ENCODE assay signal across 25 cellular contexts in the genomic region with DNA sequence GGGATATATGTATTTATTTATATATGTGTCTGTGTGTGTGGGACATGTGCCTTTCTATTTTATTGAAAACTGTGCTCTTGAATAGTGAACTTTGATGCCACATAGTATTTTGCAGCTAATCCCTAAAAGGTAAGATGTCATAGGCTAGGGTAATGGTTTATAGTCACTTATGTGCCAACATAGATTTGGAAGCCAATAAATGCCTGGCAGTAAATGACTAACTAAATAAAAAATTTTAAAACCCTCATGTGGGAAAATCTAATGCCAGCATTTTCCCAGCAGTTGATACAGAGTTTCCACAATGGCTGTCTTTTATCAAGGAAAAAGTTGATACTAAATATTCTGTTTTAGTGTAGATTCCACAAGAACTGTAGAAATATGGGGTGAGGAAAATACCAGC.
"Had no signal": no experiment of that assay in that cellular context is flagged by ENCODE, and none has a peak within 500 bp of the region (broad histone marks: within the 10 kb centered on the region; RNA-seq: fewer than 3 reads in every experiment).

No MANE protein-coding gene starts in this region.

- H3K4me1 ChIP-seq: stomach, suprapubic skin, thyroid gland, tibial artery, tibial nerve, transverse colon, upper lobe of left lung, upper lobe of right lung, uterus had no signal

- H3K9me3 ChIP-seq: stomach, suprapubic skin, thoracic aorta, thyroid gland, tibial artery, tibial nerve, transverse colon, upper lobe of left lung, upper lobe of right lung, uterus, vagina had no signal

- DNase-seq: stimulated activated CD4-positive, alpha-beta T cell treated with anti-CD3 and anti-CD28 coated beads, Interleukin-2, amount 100 ng/mL, for 48 hours; stimulated activated CD4-positive, alpha-beta T cell treated with anti-CD3 and anti-CD28 coated beads, Interleukin-4, amount 100 ng/mL, for 1 hour; stimulated activated CD4-positive, alpha-beta T cell treated with anti-CD3 and anti-CD28 coated beads, Interleukin-4, amount 100 ng/mL, for 24 hours; stimulated activated CD4-positive, alpha-beta T cell treated with anti-CD3 and anti-CD28 coated beads, Interleukin-4, amount 100 ng/mL, for 4 hours; stimulated activated CD8-positive, alpha-beta memory T cell treated with anti-CD3 and anti-CD28 coated beads, Interleukin-4, amount 100 ng/mL, for 48 hours; stimulated activated naive B cell treated with anti-CD40 and anti-IgM and Interleukin-4, amounts not matched to agents 10 μg/mL and 1 μg/mL and 100 μg/mL, for 72 hours; stimulated activated naive CD4-positive, alpha-beta T cell; stimulated activated naive CD4-positive, alpha-beta T cell treated with Interleukin-2 at 50 U/mL for 16 hours; stimulated activated naive CD8-positive, alpha-beta T cell treated with anti-CD3 and anti-CD28 coated beads, Interleukin-15, amount 100 ng/mL, for 72 hours; stimulated activated naive CD8-positive, alpha-beta T cell treated with anti-CD3 and anti-CD28 coated beads, Interleukin-15, Interleukin-2, amounts not matched to agents 100 U/mL and 50 U/mL, for 24 hours; stomach; substantia nigra; thyroid gland; tibial artery; transverse colon; trophoblast cell; upper lobe of left lung; upper lobe of right lung; uterus had no signal

- ATAC-seq: stimulated activated effector memory CD8-positive, alpha-beta T cell treated with anti-CD3 and anti-CD28 coated beads, Interleukin-12 subunit alpha, Interleukin-12 subunit beta, amount 100 ng/mL, for 72 hours; stimulated activated memory B cell treated with anti-CD40 and anti-IgM and Interleukin-4, amounts not matched to agents 10 μg/mL and 1 μg/mL and 100 μg/mL, for 72 hours; stimulated activated naive B cell treated with anti-CD40 and anti-IgM and Interleukin-4, amounts not matched to agents 10 μg/mL and 1 μg/mL and 100 μg/mL, for 72 hours; stimulated activated naive CD8-positive, alpha-beta T cell treated with anti-CD3 and anti-CD28 coated beads, Interleukin-15, amount 100 ng/mL, for 72 hours; stimulated activated naive CD8-positive, alpha-beta T cell treated with anti-CD3 and anti-CD28 coated beads, Interleukin-15, Interleukin-2, amounts not matched to agents 100 U/mL and 50 U/mL, for 24 hours; upper lobe of right lung had no signal

- H3K4me3 ChIP-seq: stomach, suprapubic skin, thoracic aorta, thyroid gland, tibial artery, tibial nerve, transverse colon, upper lobe of left lung, upper lobe of right lung, uterus, vagina had no signal

- H3K27ac ChIP-seq: stomach, suprapubic skin, thoracic aorta, thyroid gland, tibial artery, tibial nerve, transverse colon, upper lobe of left lung, upper lobe of right lung, uterus, vagina had no signal

- H3K27me3 ChIP-seq: stomach, suprapubic skin, thyroid gland, tibial artery, tibial nerve, transverse colon, upper lobe of left lung, upper lobe of right lung, uterus, vagina had no signal

- H3K36me3 ChIP-seq: stomach, suprapubic skin, thoracic aorta, thyroid gland, tibial artery, tibial nerve, transverse colon, upper lobe of left lung, upper lobe of right lung, uterus, vagina had no signal
